Comparison of ENCODE assay signal across 8 cellular contexts in the genomic region with DNA sequence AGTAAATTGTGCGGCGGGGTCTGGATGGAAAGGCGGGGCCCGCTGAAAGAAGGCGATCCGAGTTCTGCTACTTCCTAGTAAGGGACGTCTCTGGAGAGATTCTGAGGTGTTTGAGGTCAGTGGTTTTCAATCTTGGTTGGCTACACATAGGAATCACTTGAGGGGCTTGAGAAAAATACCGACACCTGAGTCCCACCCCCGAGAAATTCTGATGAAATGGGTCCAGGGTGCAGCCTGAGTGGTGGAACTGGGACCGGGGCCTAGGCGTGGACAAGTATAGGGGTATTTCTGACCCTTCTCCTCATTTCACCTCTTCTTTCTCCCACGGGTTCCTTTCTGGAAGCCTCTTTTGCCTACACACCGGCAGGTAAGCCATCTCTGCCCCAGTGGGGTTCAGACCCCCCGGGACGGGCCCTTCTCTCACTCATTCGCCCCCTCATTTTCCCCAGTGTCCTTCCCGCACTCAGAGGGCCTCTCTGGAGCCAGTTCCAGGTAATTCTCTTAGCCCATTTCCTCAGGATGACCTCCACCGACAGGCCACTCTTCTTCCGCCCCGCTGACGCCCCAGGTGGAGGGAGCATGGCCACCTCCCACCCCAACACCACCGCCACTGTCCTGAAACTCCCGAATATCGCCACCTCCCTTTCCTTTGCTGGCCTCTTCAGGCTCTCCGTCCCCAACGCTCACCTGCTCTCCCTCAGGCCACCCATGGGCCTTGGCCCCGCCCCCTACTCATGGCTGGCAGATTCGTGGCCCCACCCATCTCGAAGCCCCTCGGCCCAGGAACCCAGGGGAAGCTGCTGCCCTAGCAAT. TPM values are rescaled to one million over a fixed set of nuclear protein-coding genes. Genes with fewer than 3 reads are reported as not detected.
A peak's percentile ranks its signal among the peaks of the same experiment; 100 is the strongest.
DNase-seq lines count a peak whose midpoint lies in the region; ATAC-seq and TF ChIP-seq lines count a peak whose summit lies in the region.

No MANE protein-coding gene starts in this region.

- DNase-seq in GM12865 (ENCODE audit: low read depth), result no peak
- no peak for DNase-seq in T-cell
- DNase-seq in foreskin fibroblast, result no peak
- no peak for DNase-seq in retinal pigment epithelial cell (ENCODE audit: low read depth)
- DNase-seq in NCI-H1694 treated with DMSO at 0.1 percent for 48 hours (lab: John Stamatoyannopoulos, UW), result no peak

- H3K27me3 Mint-ChIP-seq in T-cell, result peaks cover 28 to 29% of the 10 kb centered on the region in 2 donors

- CTCF ChIA-PET in T-cell (lab: Charles Lee), result interaction anchor here (0.6 to 1.4 kb wide), 32 partner anchors 11 to 1018 kb away, joined by 3 to 21 read pairs (median 3); partner anchors contain the start of genes CCDC15 (in 1 of the 2), ROBO3 (in 1 of the 2), STT3A (in 1 of the 2) and TBRG1 (in 1 of the 2)

- H3K4me3 Mint-ChIP-seq in T-cell, result peak overlapping the region; percentile 83 to 84 (median 83)

- no peaks in the 10 kb centered on the region for H3K9me3 Mint-ChIP-seq in T-cell

- H3K4me3 ChIP-seq in GM12865 (ENCODE audit: low read depth, low read length) (peak overlapping the region; percentile 66), foreskin fibroblast (ENCODE audit: low read depth in 1 of 2, low read length in 2 of 2) (peak overlapping the region; percentile 65 to 68), retinal pigment epithelial cell (ENCODE audit: low read length) (peak overlapping the region; percentile 67)

- ATAC-seq in T-cell (replicated peaks in 1 of 4) (no peak), GM21576 (IDR thresholded peaks at IDR 0.05; ENCODE audit: unreplicated experiment) (no peak), GM21423 (IDR thresholded peaks at IDR 0.05; ENCODE audit: unreplicated experiment) (no peak), HG03442 (IDR thresholded peaks at IDR 0.05; ENCODE audit: unreplicated experiment) (no peak)

- TF ChIP-seq CTCF in GM12865 (IDR thresholded peaks at IDR 0.05; ENCODE audit: insufficient read depth, low read depth, low read length, missing control alignments), result no peak
- no peak for TF ChIP-seq CTCF in foreskin fibroblast (IDR thresholded peaks at IDR 0.05; ENCODE audit: low read depth, low read length)
- TF ChIP-seq CTCF in retinal pigment epithelial cell (conservative IDR thresholded peaks at IDR 0.05; ENCODE audit: low read depth, low read length), result no peak

- H3K27ac Mint-ChIP-seq in T-cell, result peak overlapping the region; percentile 39 to 72

- H3K4me1 Mint-ChIP-seq in T-cell, result peaks cover 21 to 26% (median 23%) of the 10 kb centered on the region in 3 donors

- POLR2A ChIA-PET in T-cell (lab: Charles Lee), result interaction anchor here in 1 of 2 donors (1.0 kb wide), 1 partner anchor 77 kb away, joined by 9 read pairs; the partner anchor contains the start of gene CCDC15

- no peaks in the 10 kb centered on the region for H3K36me3 Mint-ChIP-seq in T-cell

RNA-seq across cellular contexts. Expression of gene ROBO3, which starts 11.8 kb away (rescaled TPM):
- total RNA-seq in T-cell, result 10 to 100 TPM; 10.2 to 24.7 (median 17.7) TPM

RNA-seq across cellular contexts. Expression of gene ROBO4, which starts 20.6 kb away (rescaled TPM):
- under 1 TPM in 3 of 5 donors, not detected in 2; 0.41 to 0.59 (median 0.50) TPM for total RNA-seq in T-cell

RNA-seq across cellular contexts. Expression of gene HEPN1, which starts 42.0 kb away (rescaled TPM):
- total RNA-seq in T-cell, result not detected

RNA-seq across cellular contexts. Expression of gene HEPACAM, which starts 58.8 kb away (rescaled TPM):
- not detected for total RNA-seq in T-cell
